ENCODE assay signal across 4 cellular contexts in the genomic region with DNA sequence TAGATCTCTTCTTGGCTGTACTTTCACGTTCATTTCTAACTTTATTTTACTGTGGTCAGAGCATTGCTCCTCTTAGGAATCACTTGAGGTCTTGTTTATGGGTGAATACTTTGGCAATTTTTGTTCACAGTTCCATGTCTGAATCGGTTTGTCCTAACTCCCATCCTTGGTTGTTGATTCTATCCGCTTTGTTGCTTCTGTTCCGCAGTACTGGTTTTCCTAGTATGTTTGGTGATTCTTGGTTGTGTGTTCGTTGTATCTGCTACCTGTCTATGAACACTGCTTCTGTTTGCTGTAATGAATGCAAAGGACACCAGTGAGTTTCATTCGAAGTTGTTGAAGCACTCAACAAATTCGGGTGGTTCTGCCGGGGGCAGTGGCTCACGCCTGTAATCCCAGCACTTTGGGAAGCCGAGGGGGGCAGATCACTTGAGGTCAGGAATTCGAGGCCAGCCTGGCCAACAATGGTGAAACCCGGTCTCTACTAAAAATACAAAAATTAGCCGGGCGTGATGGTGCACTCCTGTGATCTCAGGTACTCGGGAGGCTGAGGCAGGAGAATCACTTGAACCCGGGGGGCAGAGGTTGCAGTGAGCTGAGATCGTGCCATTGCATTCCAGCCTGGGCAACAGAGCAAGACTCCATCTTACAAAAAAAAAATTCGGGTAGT. TPM values are rescaled to one million over a fixed set of nuclear protein-coding genes. Genes with fewer than 3 reads are reported as not detected.
"Had no signal": no experiment of that assay in that cellular context is flagged by ENCODE, and none has a peak within 500 bp of the region (broad histone marks: within the 10 kb centered on the region; RNA-seq: fewer than 3 reads in every experiment).

No MANE protein-coding gene starts in this region.

RNA-seq across cellular contexts. Expression of gene ASGR1, which starts 6.5 kb away (rescaled TPM):
- total RNA-seq: HT-29 had no signal

RNA-seq across cellular contexts. Expression of gene ASGR2, which starts 58.0 kb away (rescaled TPM):
- total RNA-seq: H1, H9, HT-29 had no signal
- polyA plus RNA-seq: GM23338 had no signal
